In genomic region chr2:233497692-233498091, GRCh38 we compare ENCODE assay signal across 19 cellular contexts.
A peak's percentile ranks its signal among the peaks of the same experiment; 100 is the strongest.
DNase-seq lines count a peak whose midpoint lies in the region; ATAC-seq, FAIRE-seq and TF ChIP-seq lines count a peak whose summit lies in the region.
"Had no signal": no experiment of that assay in that cellular context is flagged by ENCODE, and none has a peak within 500 bp of the region (broad histone marks: within the 10 kb centered on the region; RNA-seq: fewer than 3 reads in every experiment).

No MANE protein-coding gene starts in this region.

- no peak for ATAC-seq in A549
- no peak for ATAC-seq in GM12878
- no peak for ATAC-seq in stimulated activated memory B cell treated with anti-CD40 and anti-IgM and Interleukin-4, amounts not matched to agents 10 μg/mL and 1 μg/mL and 100 μg/mL, for 72 hours
- ATAC-seq in GM18870 (IDR thresholded peaks at IDR 0.05; ENCODE audit: unreplicated experiment) = no peak
- ATAC-seq in GM21360 (IDR thresholded peaks at IDR 0.05; ENCODE audit: unreplicated experiment) = no peak

- no peak for TF ChIP-seq EP300 in A549 (IDR thresholded peaks at IDR 0.05)
- TF ChIP-seq EP300 in GM12878 (IDR thresholded peaks at IDR 0.05; ENCODE audit: borderline replicate concordance in 1 of 2, control insufficient read depth in 1 of 2, low read depth in 2 of 2, low read length in 2 of 2) = no peak

- TF ChIP-seq POLR2A in A549 (IDR thresholded peaks at IDR 0.05; ENCODE audit: low read length) = no peak
- TF ChIP-seq POLR2A in GM12878 (IDR thresholded peaks at IDR 0.05; ENCODE audit: low read depth, low read length) = no peak

- H3K9me3 ChIP-seq in A549 (peaks cover 14% of the 10 kb centered on the region), GM12878 (replicated peaks; ENCODE audit: control insufficient read depth, insufficient read depth, low read length) (peaks cover 6% of the 10 kb centered on the region; the same call in 2 of the 3 replicates)
- H3K9me3 ChIP-seq: BE2C had no signal

- H3K4me3 ChIP-seq in A549 (no peak overlapping the region), GM12878 (no peak overlapping the region)
- H3K4me3 ChIP-seq: GM23248, HAP-1 had no signal

- no peaks in the 10 kb centered on the region for H3K79me2 ChIP-seq in GM12878 (ENCODE audit: control insufficient read depth, insufficient read depth, low read length)

- H3K27me3 Mint-ChIP-seq in stimulated activated memory B cell treated with anti-CD40 and anti-IgM and Interleukin-4, amounts not matched to agents 10 μg/mL and 1 μg/mL and 100 μg/mL, for 72 hours = no peaks in the 10 kb centered on the region

- 96% methylated on average over 2 of the region's 2 CpGs for WGBS in A549 (ENCODE audit: missing lambda C conversion rate)
- WGBS in GM12878 (ENCODE audit: insufficient coverage, insufficient replicate concordance, low lambda C conversion rate, missing lambda C conversion rate) = 50% methylated on average over 2 of the region's 2 CpGs

- in situ Hi-C loops in KBM-7 (cut with MboI; ENCODE audit: low pct_unique_long_range_greater_than_20kb, low sequenced_read_pairs) = no loop called here
- in situ Hi-C loops in GM12878 (cut with MboI) = no loop called here

- H3K4me3 Mint-ChIP-seq in stimulated activated memory B cell treated with anti-CD40 and anti-IgM and Interleukin-4, amounts not matched to agents 10 μg/mL and 1 μg/mL and 100 μg/mL, for 72 hours = no peak overlapping the region

- H3K27ac ChIP-seq in A549 = peak overlapping the region; percentile 1 to 58; a peak in 2 of 6 replicates
- 0 out of 2 replicates have a peak overlapping the region, but pooled peaks have one; percentile 8 for H3K27ac ChIP-seq in GM12878 (ENCODE audit: control insufficient read depth, insufficient read depth)
- H3K27ac ChIP-seq: GM23248, KMS-11 had no signal

- no TSS peak for BruUV-seq in GM12878 (replicated peaks; lab: Mats Ljungman, UMichigan)

- POLR2A ChIA-PET in A549 (lab: Yijun Ruan, JAX) = no interaction called here
- POLR2A ChIA-PET in GM12878 (lab: Charles Lee) = interaction anchor here (0.8 kb wide), 1 partner anchor 24 kb away, joined by 4 read pairs; no protein-coding TSS in a partner anchor

- SMC1A ChIA-PET in GM12878 (lab: Charles Lee; ENCODE audit: uncharacterized antibody, unreplicated experiment) = interaction anchor here (1.2 to 1.6 kb wide), 3 partner anchors 14 to 66 kb away, joined by 3 to 7 read pairs (median 4); no protein-coding TSS in a partner anchor

- no peak overlapping the region for H2AFZ ChIP-seq in GM12878 (ENCODE audit: control insufficient read depth, low read depth, low read length)
- H2AFZ ChIP-seq: GM23248 had no signal

- no peak for TF ChIP-seq CTCF in A549 (IDR thresholded peaks at IDR 0.05)
- no peak for TF ChIP-seq CTCF in GM12878 (IDR thresholded peaks at IDR 0.05 in 2 of 3, conservative IDR thresholded peaks at IDR 0.05 in 1 of 3; ENCODE audit: control insufficient read depth in 2 of 3, extremely low read depth in 1 of 3, insufficient read depth in 1 of 3, low read depth in 3 of 3, low read length in 3 of 3)

- peaks cover 22% of the 10 kb centered on the region for H3K4me1 Mint-ChIP-seq in stimulated activated memory B cell treated with anti-CD40 and anti-IgM and Interleukin-4, amounts not matched to agents 10 μg/mL and 1 μg/mL and 100 μg/mL, for 72 hours

- DNase-seq in A549 (ENCODE audit: low read depth in 1 of 2, low spot score in 1 of 2) (no peak), KBM-7 (peak; percentile 9), GM12878 (ENCODE audit: low read depth, low spot score) (no peak)
- DNase-seq in activated CD8-positive, alpha-beta memory T cell treated with anti-CD3 and anti-CD28 coated beads for 24 hours = no peak
- DNase-seq: BE2C, DMS53, GM23248, NCI-H1417, NCI-H1694 treated with DMSO at 0.1 percent for 48 hours, NCI-H2081 treated with DMSO at 0.1 percent for 48 hours, NCI-H446, NCI-H526, Right ventricle myocardium superior had no signal

- no peak overlapping the region for H3K4me2 ChIP-seq in A549
- H3K4me2 ChIP-seq in GM12878 (ENCODE audit: control insufficient read depth, insufficient read depth) = no peak overlapping the region
- H3K4me2 ChIP-seq: KMS-11 had no signal

- H4K20me1 ChIP-seq in GM12878 (ENCODE audit: control insufficient read depth, insufficient read depth) = no peaks in the 10 kb centered on the region

- peaks cover 53% of the 10 kb centered on the region for H3K36me3 Mint-ChIP-seq in stimulated activated memory B cell treated with anti-CD40 and anti-IgM and Interleukin-4, amounts not matched to agents 10 μg/mL and 1 μg/mL and 100 μg/mL, for 72 hours

- CTCF ChIA-PET in A549 (lab: Yijun Ruan, JAX) (interaction anchor here (1.0 to 1.2 kb wide), 3 partner anchors 10 to 335 kb away, joined by 3 to 6 read pairs (median 3); no protein-coding TSS in a partner anchor), GM12878 (lab: Yijun Ruan, JAX) (interaction anchor here (0.9 to 1.3 kb wide), 2 partner anchors 12 to 23 kb away, joined by 3 to 4 read pairs; no protein-coding TSS in a partner anchor)

- H3K27ac Mint-ChIP-seq in stimulated activated memory B cell treated with anti-CD40 and anti-IgM and Interleukin-4, amounts not matched to agents 10 μg/mL and 1 μg/mL and 100 μg/mL, for 72 hours = peak overlapping the region; percentile 18

- no peak overlapping the region for H3K9ac ChIP-seq in GM12878 (ENCODE audit: control insufficient read depth, insufficient read depth, low read length)
- H3K9ac ChIP-seq: GM23248, KMS-11 had no signal

- FAIRE-seq in A549 (lab: Jason Lieb, UNC) (no peak), GM12878 (lab: Jason Lieb, UNC) (no peak)
- FAIRE-seq: D721Med had no signal

- peaks cover 0 to 7% of the 10 kb centered on the region in 2 experiments; a peak in 3 of 4 replicates for H3K36me3 ChIP-seq in GM12878 (ENCODE audit: control insufficient read depth in 2 of 2, insufficient read depth in 2 of 2, low read length in 1 of 2)
- H3K36me3 ChIP-seq: BE2C had no signal

- no peaks in the 10 kb centered on the region for H3K27me3 ChIP-seq in GM12878 (replicated peaks in 1 of 2; ENCODE audit: control insufficient read depth in 2 of 2, insufficient read depth in 2 of 2, low read length in 1 of 2)
- H3K27me3 ChIP-seq: BE2C had no signal

- peaks cover 9% of the 10 kb centered on the region for H3K9me3 Mint-ChIP-seq in stimulated activated memory B cell treated with anti-CD40 and anti-IgM and Interleukin-4, amounts not matched to agents 10 μg/mL and 1 μg/mL and 100 μg/mL, for 72 hours

- intact Hi-C loops in GM12878 (cut with micrococcal nuclease; ENCODE audit: unreplicated experiment) = no loop called here

- H3K4me1 ChIP-seq in A549 (peaks cover 26% of the 10 kb centered on the region), GM12878 (ENCODE audit: control insufficient read depth, insufficient read depth, low read length) (peaks cover 11% of the 10 kb centered on the region; the same call in 1 of the 2 replicates)
- H3K4me1 ChIP-seq: BE2C, HAP-1 had no signal

- TF ChIP-seq RAD21 in A549 (conservative IDR thresholded peaks at IDR 0.05 in 1 of 2, IDR thresholded peaks at IDR 0.05 in 1 of 2) = no peak
- no peak for TF ChIP-seq RAD21 in GM12878 (IDR thresholded peaks at IDR 0.05; ENCODE audit: insufficient read depth, low read depth, low read length)

- RAD21 ChIA-PET in GM12878 (lab: Charles Lee; ENCODE audit: unreplicated experiment) = interaction anchor here (0.6 kb wide), 1 partner anchor 140 kb away, joined by 3 read pairs; no protein-coding TSS in a partner anchor

TF ChIP-seq in GM12878, 131 proteins besides CTCF, POLR2A, EP300 and RAD21 (continues in another document):
- TF ChIP-seq HCFC1 (IDR thresholded peaks at IDR 0.05; ENCODE audit: low read length) = no peak
- no peak for TF ChIP-seq NR2C2 (IDR thresholded peaks at IDR 0.05; ENCODE audit: borderline replicate concordance, control insufficient read depth, insufficient read length, low read depth)
- TF ChIP-seq, protein P1, sequence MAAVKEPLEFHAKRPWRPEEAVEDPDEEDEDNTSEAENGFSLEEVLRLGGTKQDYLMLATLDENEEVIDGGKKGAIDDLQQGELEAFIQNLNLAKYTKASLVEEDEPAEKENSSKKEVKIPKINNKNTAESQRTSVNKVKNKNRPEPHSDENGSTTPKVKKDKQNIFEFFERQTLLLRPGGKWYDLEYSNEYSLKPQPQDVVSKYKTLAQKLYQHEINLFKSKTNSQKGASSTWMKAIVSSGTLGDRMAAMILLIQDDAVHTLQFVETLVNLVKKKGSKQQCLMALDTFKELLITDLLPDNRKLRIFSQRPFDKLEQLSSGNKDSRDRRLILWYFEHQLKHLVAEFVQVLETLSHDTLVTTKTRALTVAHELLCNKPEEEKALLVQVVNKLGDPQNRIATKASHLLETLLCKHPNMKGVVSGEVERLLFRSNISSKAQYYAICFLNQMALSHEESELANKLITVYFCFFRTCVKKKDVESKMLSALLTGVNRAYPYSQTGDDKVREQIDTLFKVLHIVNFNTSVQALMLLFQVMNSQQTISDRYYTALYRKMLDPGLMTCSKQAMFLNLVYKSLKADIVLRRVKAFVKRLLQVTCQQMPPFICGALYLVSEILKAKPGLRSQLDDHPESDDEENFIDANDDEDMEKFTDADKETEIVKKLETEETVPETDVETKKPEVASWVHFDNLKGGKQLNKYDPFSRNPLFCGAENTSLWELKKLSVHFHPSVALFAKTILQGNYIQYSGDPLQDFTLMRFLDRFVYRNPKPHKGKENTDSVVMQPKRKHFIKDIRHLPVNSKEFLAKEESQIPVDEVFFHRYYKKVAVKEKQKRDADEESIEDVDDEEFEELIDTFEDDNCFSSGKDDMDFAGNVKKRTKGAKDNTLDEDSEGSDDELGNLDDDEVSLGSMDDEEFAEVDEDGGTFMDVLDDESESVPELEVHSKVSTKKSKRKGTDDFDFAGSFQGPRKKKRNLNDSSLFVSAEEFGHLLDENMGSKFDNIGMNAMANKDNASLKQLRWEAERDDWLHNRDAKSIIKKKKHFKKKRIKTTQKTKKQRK (IDR thresholded peaks at IDR 0.05; ENCODE audit: low read depth, low read length) = no peak
- no peak for TF ChIP-seq IRF4 (IDR thresholded peaks at IDR 0.05; ENCODE audit: low read depth, low read length)
- TF ChIP-seq NR2F1 (conservative IDR thresholded peaks at IDR 0.05) = no peak
- TF ChIP-seq RFX5 (IDR thresholded peaks at IDR 0.05; ENCODE audit: low read depth, low read length) = no peak
- TF ChIP-seq TCF7 (IDR thresholded peaks at IDR 0.05; ENCODE audit: borderline replicate concordance) = no peak
- no peak for TF ChIP-seq BMI1 (IDR thresholded peaks at IDR 0.05; ENCODE audit: borderline replicate concordance)
- TF ChIP-seq IRF5 (IDR thresholded peaks at IDR 0.05; ENCODE audit: borderline replicate concordance) = no peak
